26 cellular contexts compared by ENCODE assay signal in the genomic region with DNA sequence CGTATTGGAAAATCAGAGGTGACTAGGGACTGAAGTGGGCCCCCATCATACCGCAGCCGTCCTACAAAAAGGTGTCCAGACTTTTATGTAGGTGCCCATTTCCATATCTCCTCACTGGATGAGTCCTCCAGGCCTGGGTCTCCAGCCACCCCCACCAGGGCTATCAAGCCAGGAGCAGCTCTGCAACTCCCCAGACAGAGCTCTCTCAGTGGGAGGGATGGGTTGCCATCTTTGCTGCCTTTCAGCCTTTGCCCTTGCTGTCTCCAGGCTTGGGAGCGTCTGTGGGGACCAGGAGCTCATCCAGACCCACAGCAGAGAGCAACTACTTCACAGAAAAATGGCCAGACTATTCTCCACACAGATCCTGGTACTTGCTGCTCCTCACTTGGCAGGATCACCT.
"Had no signal": no experiment of that assay in that cellular context is flagged by ENCODE, and none has a peak within 500 bp of the region (broad histone marks: within the 10 kb centered on the region; RNA-seq: fewer than 3 reads in every experiment).

No MANE protein-coding gene starts in this region.

- H3K9me3 ChIP-seq: colonic mucosa, esophagus squamous epithelium, gastrocnemius medialis, lower lobe of right lung had no signal

- H3K4me1 ChIP-seq: colonic mucosa, esophagus squamous epithelium, gastrocnemius medialis, lower lobe of right lung had no signal

- H3K27ac Mint-ChIP-seq: dendritic cell treated with granulocyte-macrophage colony-stimulating factor and Interleukin-4, amounts not matched to agents 40 ng/mL and 50 ng/mL, for 4 days; naive thymus-derived CD4-positive, alpha-beta T cell had no signal

- H3K4me1 Mint-ChIP-seq: naive thymus-derived CD4-positive, alpha-beta T cell had no signal

- H3K4me3 ChIP-seq: colonic mucosa, esophagus squamous epithelium, gastrocnemius medialis, heart right ventricle, lower lobe of right lung had no signal

- DNase-seq: colonic mucosa; cortex of kidney; effector CD8-positive, alpha-beta T cell; erythroblast; esophagus squamous epithelium; foreskin fibroblast; foreskin melanocyte; gastrocnemius medialis; glutamatergic neuron; head of caudate nucleus; heart right ventricle; hippocampal formation; kidney glomerular epithelial cell; left colon; left ventricle myocardium superior; lower lobe of right lung; mesendoderm; midbrain; naive thymus-derived CD4-positive, alpha-beta T cell had no signal

- FAIRE-seq: endometrium, islet of Langerhans, keratinocyte had no signal

- ATAC-seq: esophagus mucosa; gastrocnemius medialis; heart right ventricle; left colon; left lobe of liver; left ventricle myocardium superior; lower lobe of right lung; naive thymus-derived CD4-positive, alpha-beta T cell had no signal

- H3K27me3 ChIP-seq: colonic mucosa, esophagus squamous epithelium, gastrocnemius medialis, heart right ventricle had no signal

- H3K4me3 Mint-ChIP-seq: dendritic cell treated with granulocyte-macrophage colony-stimulating factor and Interleukin-4, amounts not matched to agents 40 ng/mL and 50 ng/mL, for 4 days; naive thymus-derived CD4-positive, alpha-beta T cell had no signal

- H3K27me3 Mint-ChIP-seq: dendritic cell treated with granulocyte-macrophage colony-stimulating factor and Interleukin-4, amounts not matched to agents 40 ng/mL and 50 ng/mL, for 4 days; naive thymus-derived CD4-positive, alpha-beta T cell had no signal

- H3K27ac ChIP-seq: colonic mucosa, epithelial cell of prostate, esophagus squamous epithelium, gastrocnemius medialis, heart right ventricle, lower lobe of right lung had no signal

- H3K36me3 ChIP-seq: colonic mucosa, esophagus squamous epithelium, gastrocnemius medialis, heart right ventricle, lower lobe of right lung had no signal
